1 cellular context compared by ENCODE assay signal in the genomic region with DNA sequence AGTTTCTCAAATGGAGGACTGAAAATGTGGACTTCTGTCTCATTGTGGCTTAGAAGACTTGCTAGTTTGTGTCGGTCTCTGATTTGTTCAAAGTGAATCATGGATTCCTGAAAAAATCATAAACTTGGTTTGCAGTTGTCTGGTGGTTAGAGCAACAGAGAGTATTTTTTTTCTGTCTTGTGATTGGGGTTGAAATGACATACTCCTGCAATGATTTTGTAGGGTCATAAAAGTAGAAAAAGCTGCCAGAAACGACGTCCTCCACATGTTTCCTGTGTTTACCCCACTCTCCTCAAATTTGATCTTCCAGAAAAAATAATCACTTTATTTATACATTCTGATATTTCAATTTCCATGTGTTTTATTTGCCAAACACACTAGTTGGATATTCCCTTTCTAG.
TF ChIP-seq lines count a peak whose summit lies in the region.

No MANE protein-coding gene starts in this region.

TF ChIP-seq in H1, 55 proteins besides CTCF, POLR2A, EP300 and RAD21 (continued from another document):
- TF ChIP-seq, protein P1, sequence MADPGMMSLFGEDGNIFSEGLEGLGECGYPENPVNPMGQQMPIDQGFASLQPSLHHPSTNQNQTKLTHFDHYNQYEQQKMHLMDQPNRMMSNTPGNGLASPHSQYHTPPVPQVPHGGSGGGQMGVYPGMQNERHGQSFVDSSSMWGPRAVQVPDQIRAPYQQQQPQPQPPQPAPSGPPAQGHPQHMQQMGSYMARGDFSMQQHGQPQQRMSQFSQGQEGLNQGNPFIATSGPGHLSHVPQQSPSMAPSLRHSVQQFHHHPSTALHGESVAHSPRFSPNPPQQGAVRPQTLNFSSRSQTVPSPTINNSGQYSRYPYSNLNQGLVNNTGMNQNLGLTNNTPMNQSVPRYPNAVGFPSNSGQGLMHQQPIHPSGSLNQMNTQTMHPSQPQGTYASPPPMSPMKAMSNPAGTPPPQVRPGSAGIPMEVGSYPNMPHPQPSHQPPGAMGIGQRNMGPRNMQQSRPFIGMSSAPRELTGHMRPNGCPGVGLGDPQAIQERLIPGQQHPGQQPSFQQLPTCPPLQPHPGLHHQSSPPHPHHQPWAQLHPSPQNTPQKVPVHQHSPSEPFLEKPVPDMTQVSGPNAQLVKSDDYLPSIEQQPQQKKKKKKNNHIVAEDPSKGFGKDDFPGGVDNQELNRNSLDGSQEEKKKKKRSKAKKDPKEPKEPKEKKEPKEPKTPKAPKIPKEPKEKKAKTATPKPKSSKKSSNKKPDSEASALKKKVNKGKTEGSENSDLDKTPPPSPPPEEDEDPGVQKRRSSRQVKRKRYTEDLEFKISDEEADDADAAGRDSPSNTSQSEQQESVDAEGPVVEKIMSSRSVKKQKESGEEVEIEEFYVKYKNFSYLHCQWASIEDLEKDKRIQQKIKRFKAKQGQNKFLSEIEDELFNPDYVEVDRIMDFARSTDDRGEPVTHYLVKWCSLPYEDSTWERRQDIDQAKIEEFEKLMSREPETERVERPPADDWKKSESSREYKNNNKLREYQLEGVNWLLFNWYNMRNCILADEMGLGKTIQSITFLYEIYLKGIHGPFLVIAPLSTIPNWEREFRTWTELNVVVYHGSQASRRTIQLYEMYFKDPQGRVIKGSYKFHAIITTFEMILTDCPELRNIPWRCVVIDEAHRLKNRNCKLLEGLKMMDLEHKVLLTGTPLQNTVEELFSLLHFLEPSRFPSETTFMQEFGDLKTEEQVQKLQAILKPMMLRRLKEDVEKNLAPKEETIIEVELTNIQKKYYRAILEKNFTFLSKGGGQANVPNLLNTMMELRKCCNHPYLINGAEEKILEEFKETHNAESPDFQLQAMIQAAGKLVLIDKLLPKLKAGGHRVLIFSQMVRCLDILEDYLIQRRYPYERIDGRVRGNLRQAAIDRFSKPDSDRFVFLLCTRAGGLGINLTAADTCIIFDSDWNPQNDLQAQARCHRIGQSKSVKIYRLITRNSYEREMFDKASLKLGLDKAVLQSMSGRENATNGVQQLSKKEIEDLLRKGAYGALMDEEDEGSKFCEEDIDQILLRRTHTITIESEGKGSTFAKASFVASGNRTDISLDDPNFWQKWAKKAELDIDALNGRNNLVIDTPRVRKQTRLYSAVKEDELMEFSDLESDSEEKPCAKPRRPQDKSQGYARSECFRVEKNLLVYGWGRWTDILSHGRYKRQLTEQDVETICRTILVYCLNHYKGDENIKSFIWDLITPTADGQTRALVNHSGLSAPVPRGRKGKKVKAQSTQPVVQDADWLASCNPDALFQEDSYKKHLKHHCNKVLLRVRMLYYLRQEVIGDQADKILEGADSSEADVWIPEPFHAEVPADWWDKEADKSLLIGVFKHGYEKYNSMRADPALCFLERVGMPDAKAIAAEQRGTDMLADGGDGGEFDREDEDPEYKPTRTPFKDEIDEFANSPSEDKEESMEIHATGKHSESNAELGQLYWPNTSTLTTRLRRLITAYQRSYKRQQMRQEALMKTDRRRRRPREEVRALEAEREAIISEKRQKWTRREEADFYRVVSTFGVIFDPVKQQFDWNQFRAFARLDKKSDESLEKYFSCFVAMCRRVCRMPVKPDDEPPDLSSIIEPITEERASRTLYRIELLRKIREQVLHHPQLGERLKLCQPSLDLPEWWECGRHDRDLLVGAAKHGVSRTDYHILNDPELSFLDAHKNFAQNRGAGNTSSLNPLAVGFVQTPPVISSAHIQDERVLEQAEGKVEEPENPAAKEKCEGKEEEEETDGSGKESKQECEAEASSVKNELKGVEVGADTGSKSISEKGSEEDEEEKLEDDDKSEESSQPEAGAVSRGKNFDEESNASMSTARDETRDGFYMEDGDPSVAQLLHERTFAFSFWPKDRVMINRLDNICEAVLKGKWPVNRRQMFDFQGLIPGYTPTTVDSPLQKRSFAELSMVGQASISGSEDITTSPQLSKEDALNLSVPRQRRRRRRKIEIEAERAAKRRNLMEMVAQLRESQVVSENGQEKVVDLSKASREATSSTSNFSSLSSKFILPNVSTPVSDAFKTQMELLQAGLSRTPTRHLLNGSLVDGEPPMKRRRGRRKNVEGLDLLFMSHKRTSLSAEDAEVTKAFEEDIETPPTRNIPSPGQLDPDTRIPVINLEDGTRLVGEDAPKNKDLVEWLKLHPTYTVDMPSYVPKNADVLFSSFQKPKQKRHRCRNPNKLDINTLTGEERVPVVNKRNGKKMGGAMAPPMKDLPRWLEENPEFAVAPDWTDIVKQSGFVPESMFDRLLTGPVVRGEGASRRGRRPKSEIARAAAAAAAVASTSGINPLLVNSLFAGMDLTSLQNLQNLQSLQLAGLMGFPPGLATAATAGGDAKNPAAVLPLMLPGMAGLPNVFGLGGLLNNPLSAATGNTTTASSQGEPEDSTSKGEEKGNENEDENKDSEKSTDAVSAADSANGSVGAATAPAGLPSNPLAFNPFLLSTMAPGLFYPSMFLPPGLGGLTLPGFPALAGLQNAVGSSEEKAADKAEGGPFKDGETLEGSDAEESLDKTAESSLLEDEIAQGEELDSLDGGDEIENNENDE (IDR thresholded peaks at IDR 0.05; ENCODE audit: insufficient replicate concordance, low read length): no peak
